Comparison of ENCODE assay signal across 1 cellular context in genomic region chr3:111978833-111979688, GRCh38.
TF ChIP-seq lines count a peak whose summit lies in the region.

TSS of gene ABHD10 (plus strand) at chr3:111979026. CDS start at chr3:111979062, 36 bp downstream.

TF ChIP-seq in K562, 482 proteins besides CTCF, POLR2A, EP300 and RAD21 (continued from another document and continues in another):
- TF ChIP-seq, protein P1, sequence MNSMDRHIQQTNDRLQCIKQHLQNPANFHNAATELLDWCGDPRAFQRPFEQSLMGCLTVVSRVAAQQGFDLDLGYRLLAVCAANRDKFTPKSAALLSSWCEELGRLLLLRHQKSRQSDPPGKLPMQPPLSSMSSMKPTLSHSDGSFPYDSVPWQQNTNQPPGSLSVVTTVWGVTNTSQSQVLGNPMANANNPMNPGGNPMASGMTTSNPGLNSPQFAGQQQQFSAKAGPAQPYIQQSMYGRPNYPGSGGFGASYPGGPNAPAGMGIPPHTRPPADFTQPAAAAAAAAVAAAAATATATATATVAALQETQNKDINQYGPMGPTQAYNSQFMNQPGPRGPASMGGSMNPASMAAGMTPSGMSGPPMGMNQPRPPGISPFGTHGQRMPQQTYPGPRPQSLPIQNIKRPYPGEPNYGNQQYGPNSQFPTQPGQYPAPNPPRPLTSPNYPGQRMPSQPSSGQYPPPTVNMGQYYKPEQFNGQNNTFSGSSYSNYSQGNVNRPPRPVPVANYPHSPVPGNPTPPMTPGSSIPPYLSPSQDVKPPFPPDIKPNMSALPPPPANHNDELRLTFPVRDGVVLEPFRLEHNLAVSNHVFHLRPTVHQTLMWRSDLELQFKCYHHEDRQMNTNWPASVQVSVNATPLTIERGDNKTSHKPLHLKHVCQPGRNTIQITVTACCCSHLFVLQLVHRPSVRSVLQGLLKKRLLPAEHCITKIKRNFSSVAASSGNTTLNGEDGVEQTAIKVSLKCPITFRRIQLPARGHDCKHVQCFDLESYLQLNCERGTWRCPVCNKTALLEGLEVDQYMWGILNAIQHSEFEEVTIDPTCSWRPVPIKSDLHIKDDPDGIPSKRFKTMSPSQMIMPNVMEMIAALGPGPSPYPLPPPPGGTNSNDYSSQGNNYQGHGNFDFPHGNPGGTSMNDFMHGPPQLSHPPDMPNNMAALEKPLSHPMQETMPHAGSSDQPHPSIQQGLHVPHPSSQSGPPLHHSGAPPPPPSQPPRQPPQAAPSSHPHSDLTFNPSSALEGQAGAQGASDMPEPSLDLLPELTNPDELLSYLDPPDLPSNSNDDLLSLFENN (IDR thresholded peaks at IDR 0.05; ENCODE audit: low read depth in 2 of 2, low read length in 2 of 2) = no peak
- no peak for TF ChIP-seq ZNF324 (CRISPR knock-in tag; IDR thresholded peaks at IDR 0.05)
- TF ChIP-seq TBL1XR1 (IDR thresholded peaks at IDR 0.05; ENCODE audit: low read length in 2 of 2) = no peak
- TF ChIP-seq AFF4 (CRISPR knock-in tag; IDR thresholded peaks at IDR 0.05) = no peak
- TF ChIP-seq RFX1 (IDR thresholded peaks at IDR 0.05) = no peak
- no peak for TF ChIP-seq CAMTA2 (CRISPR knock-in tag; conservative IDR thresholded peaks at IDR 0.05)
- no peak for TF ChIP-seq EGR1 (conservative IDR thresholded peaks at IDR 0.05)
- peak; percentile 57 for TF ChIP-seq SAP30 (IDR thresholded peaks at IDR 0.05; ENCODE audit: borderline replicate concordance, insufficient read depth, low read depth, low read length, poor library complexity, severe bottlenecking)
- no peak for TF ChIP-seq ATF6 (CRISPR knock-in tag; IDR thresholded peaks at IDR 0.05)
- TF ChIP-seq KLF10 (CRISPR knock-in tag; IDR thresholded peaks at IDR 0.05) = no peak
- no peak for TF ChIP-seq NR4A1 (CRISPR knock-in tag; IDR thresholded peaks at IDR 0.05)
- no peak for TF ChIP-seq NR4A1 (tag; IDR thresholded peaks at IDR 0.05)
- TF ChIP-seq, protein P2, sequence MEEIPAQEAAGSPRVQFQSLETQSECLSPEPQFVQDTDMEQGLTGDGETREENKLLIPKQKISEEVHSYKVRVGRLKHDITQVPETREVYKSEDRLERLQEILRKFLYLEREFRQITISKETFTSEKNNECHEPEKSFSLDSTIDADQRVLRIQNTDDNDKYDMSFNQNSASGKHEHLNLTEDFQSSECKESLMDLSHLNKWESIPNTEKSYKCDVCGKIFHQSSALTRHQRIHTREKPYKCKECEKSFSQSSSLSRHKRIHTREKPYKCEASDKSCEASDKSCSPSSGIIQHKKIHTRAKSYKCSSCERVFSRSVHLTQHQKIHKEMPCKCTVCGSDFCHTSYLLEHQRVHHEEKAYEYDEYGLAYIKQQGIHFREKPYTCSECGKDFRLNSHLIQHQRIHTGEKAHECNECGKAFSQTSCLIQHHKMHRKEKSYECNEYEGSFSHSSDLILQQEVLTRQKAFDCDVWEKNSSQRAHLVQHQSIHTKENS (CRISPR knock-in tag; IDR thresholded peaks at IDR 0.05) = no peak
- TF ChIP-seq, protein P3, sequence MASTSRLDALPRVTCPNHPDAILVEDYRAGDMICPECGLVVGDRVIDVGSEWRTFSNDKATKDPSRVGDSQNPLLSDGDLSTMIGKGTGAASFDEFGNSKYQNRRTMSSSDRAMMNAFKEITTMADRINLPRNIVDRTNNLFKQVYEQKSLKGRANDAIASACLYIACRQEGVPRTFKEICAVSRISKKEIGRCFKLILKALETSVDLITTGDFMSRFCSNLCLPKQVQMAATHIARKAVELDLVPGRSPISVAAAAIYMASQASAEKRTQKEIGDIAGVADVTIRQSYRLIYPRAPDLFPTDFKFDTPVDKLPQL (IDR thresholded peaks at IDR 0.05; ENCODE audit: extremely low read depth, insufficient read length) = no peak
- TF ChIP-seq ZNF384 (IDR thresholded peaks at IDR 0.05; ENCODE audit: low read depth, low read length) = no peak
- no peak for TF ChIP-seq POU5F1 (IDR thresholded peaks at IDR 0.05; ENCODE audit: borderline replicate concordance, low read depth, low read length, partially characterized antibody)
- TF ChIP-seq DLX4 (CRISPR knock-in tag; IDR thresholded peaks at IDR 0.05) = no peak
- no peak for TF ChIP-seq GABPB1 (CRISPR knock-in tag; IDR thresholded peaks at IDR 0.05)
- TF ChIP-seq, protein P4, sequence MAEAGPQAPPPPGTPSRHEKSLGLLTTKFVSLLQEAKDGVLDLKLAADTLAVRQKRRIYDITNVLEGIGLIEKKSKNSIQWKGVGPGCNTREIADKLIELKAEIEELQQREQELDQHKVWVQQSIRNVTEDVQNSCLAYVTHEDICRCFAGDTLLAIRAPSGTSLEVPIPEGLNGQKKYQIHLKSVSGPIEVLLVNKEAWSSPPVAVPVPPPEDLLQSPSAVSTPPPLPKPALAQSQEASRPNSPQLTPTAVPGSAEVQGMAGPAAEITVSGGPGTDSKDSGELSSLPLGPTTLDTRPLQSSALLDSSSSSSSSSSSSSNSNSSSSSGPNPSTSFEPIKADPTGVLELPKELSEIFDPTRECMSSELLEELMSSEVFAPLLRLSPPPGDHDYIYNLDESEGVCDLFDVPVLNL (CRISPR knock-in tag; IDR thresholded peaks at IDR 0.05; ENCODE audit: low read depth) = no peak
- no peak for TF ChIP-seq E2F5 (CRISPR knock-in tag; IDR thresholded peaks at IDR 0.05)
- TF ChIP-seq ARNT (IDR thresholded peaks at IDR 0.05) = no peak
- TF ChIP-seq RBFOX2 (IDR thresholded peaks at IDR 0.05; ENCODE audit: low read depth, low read length) = peak; percentile 92
- TF ChIP-seq IRF1 (CRISPR knock-in tag; IDR thresholded peaks at IDR 0.05; ENCODE audit: borderline replicate concordance) = no peak
- no peak for TF ChIP-seq ATF1 (CRISPR knock-in tag; IDR thresholded peaks at IDR 0.05)
- peak; percentile 71 for TF ChIP-seq ATF1 (tag; IDR thresholded peaks at IDR 0.05)
- no peak for TF ChIP-seq ZNF12 (CRISPR knock-in tag; IDR thresholded peaks at IDR 0.05)
- TF ChIP-seq, protein P5, sequence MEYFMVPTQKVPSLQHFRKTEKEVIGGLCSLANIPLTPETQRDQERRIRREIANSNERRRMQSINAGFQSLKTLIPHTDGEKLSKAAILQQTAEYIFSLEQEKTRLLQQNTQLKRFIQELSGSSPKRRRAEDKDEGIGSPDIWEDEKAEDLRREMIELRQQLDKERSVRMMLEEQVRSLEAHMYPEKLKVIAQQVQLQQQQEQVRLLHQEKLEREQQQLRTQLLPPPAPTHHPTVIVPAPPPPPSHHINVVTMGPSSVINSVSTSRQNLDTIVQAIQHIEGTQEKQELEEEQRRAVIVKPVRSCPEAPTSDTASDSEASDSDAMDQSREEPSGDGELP (CRISPR knock-in tag; IDR thresholded peaks at IDR 0.05; ENCODE audit: borderline replicate concordance) = peak; percentile 43; the same call in 1 of the 2 replicates
- TF ChIP-seq HNRNPLL (IDR thresholded peaks at IDR 0.05; ENCODE audit: low read depth, low read length, poor library complexity, severe bottlenecking) = peak; percentile 98
